11 cellular contexts compared by ENCODE assay signal in genomic region chr20:37968726-37969401, GRCh38.
DNase-seq lines count a peak whose midpoint lies in the region; ATAC-seq and TF ChIP-seq lines count a peak whose summit lies in the region.
"Had no signal": no experiment of that assay in that cellular context is flagged by ENCODE, and none has a peak within 500 bp of the region (broad histone marks: within the 10 kb centered on the region; RNA-seq: fewer than 3 reads in every experiment).

No MANE protein-coding gene starts in this region.

- H3K27me3 Mint-ChIP-seq in neural crest cell (ENCODE audit: low read depth) (peaks cover 18% of the 10 kb centered on the region), osteocyte (ENCODE audit: unreplicated experiment) (peaks cover 47% of the 10 kb centered on the region)
- H3K27me3 Mint-ChIP-seq: memory B cell had no signal

- H3K27ac Mint-ChIP-seq in neural crest cell (ENCODE audit: unreplicated experiment): peak overlapping the region; percentile 73
- no peak overlapping the region for H3K27ac Mint-ChIP-seq in osteocyte (ENCODE audit: unreplicated experiment)
- H3K27ac Mint-ChIP-seq: activated T-cell treated with anti-CD3 and anti-CD28 coated beads, Interleukin-2, amount 50 U/mL, for 72 hours; memory B cell had no signal

- peak; percentile 33 to 88 (median 80) for DNase-seq in NCI-H1417 (lab: John Stamatoyannopoulos, UW)
- no peak for DNase-seq in NCI-H1417 treated with DMSO at 0.1 percent for 48 hours (lab: John Stamatoyannopoulos, UW)
- peak; percentile 64 for DNase-seq in NCI-H187 treated with DMSO at 0.1 percent for 48 hours (lab: John Stamatoyannopoulos, UW)
- DNase-seq in SK-MEL-5 (ENCODE audit: low read depth, low spot score): peak; percentile 16
- DNase-seq in neural crest cell (ENCODE audit: low read depth, low spot score): no peak
- DNase-seq in osteocyte (ENCODE audit: extremely low spot score, unreplicated experiment): no peak
- no peak for DNase-seq in HT-29 (ENCODE audit: low spot score)
- DNase-seq: activated T-cell treated with anti-CD3 and anti-CD28 coated beads, Interleukin-2, amount 50 U/mL, for 72 hours; DND-41 had no signal

- no peak overlapping the region for H3K4me3 Mint-ChIP-seq in neural crest cell
- no peak overlapping the region for H3K4me3 Mint-ChIP-seq in osteocyte (ENCODE audit: unreplicated experiment)
- H3K4me3 Mint-ChIP-seq: activated T-cell treated with anti-CD3 and anti-CD28 coated beads, Interleukin-2, amount 50 U/mL, for 72 hours; memory B cell had no signal

- TF ChIP-seq CTCF in neural crest cell (conservative IDR thresholded peaks at IDR 0.05) (no peak), osteocyte (IDR thresholded peaks at IDR 0.05) (no peak)

- H3K4me1 Mint-ChIP-seq in neural crest cell (peaks cover 5% of the 10 kb centered on the region), osteocyte (ENCODE audit: unreplicated experiment) (peaks cover 26% of the 10 kb centered on the region)
- H3K4me1 Mint-ChIP-seq: memory B cell had no signal

- in situ Hi-C loops in SK-MEL-5 (cut with HindIII; ENCODE audit: low pct_unique_long_range_greater_than_20kb, low sequenced_read_pairs): no loop called here

- H3K36me3 Mint-ChIP-seq in neural crest cell (ENCODE audit: low read depth) (peaks cover 11% of the 10 kb centered on the region), osteocyte (ENCODE audit: unreplicated experiment) (peaks cover 9% of the 10 kb centered on the region)

- ATAC-seq in GM19463 (IDR thresholded peaks at IDR 0.05; ENCODE audit: unreplicated experiment): no peak
- ATAC-seq: activated T-cell treated with anti-CD3 and anti-CD28 coated beads, Interleukin-2, amount 50 U/mL, for 72 hours had no signal

- H3K9me3 Mint-ChIP-seq in neural crest cell (peaks cover 13% of the 10 kb centered on the region), osteocyte (ENCODE audit: unreplicated experiment) (peaks cover 25% of the 10 kb centered on the region)

Comparison
In these comparisons a context has a peak if more than half of its experiments do, and no peak if none do; other contexts are left out.
1. DNase-seq: peak in NCI-H1417 (3 of 3), NCI-H187 treated with DMSO at 0.1 percent for 48 hours (single experiment) and SK-MEL-5 (single experiment); none in NCI-H1417 treated with DMSO at 0.1 percent for 48 hours (single experiment), neural crest cell (single experiment), osteocyte (single experiment) and HT-29 (single experiment).